Comparison of ENCODE assay signal across 18 cellular contexts in genomic region chr14:104156142-104156541, GRCh38. TPM values are rescaled to one million over a fixed set of nuclear protein-coding genes. Genes with fewer than 3 reads are reported as not detected.
DNase-seq lines count a peak whose midpoint lies in the region; ATAC-seq and TF ChIP-seq lines count a peak whose summit lies in the region.
"Had no signal": no experiment of that assay in that cellular context is flagged by ENCODE, and none has a peak within 500 bp of the region (broad histone marks: within the 10 kb centered on the region; RNA-seq: fewer than 3 reads in every experiment).

No MANE protein-coding gene starts in this region.

- H3K27me3 Mint-ChIP-seq in WTC11 (ENCODE audit: low read depth) (no peaks in the 10 kb centered on the region), mesothelial cell of epicardium (ENCODE audit: low read depth) (no peaks in the 10 kb centered on the region)
- H3K27me3 Mint-ChIP-seq: IgD-negative memory B cell had no signal

- H3K36me3 Mint-ChIP-seq in WTC11 (no peaks in the 10 kb centered on the region), mesothelial cell of epicardium (no peaks in the 10 kb centered on the region)
- H3K36me3 Mint-ChIP-seq: CD8-positive, alpha-beta T cell; IgD-negative memory B cell had no signal

- H3K4me3 Mint-ChIP-seq in WTC11 (no peak overlapping the region), mesothelial cell of epicardium (no peak overlapping the region)
- H3K4me3 Mint-ChIP-seq: CD8-positive, alpha-beta T cell; GM23338; HFFc6; IgD-negative memory B cell had no signal

- no peaks in the 10 kb centered on the region for H3K4me1 ChIP-seq in HEK293 (ENCODE audit: control insufficient read depth, insufficient read depth, low read length)
- H3K4me1 ChIP-seq: A549 had no signal

- POLR2A ChIA-PET in HEK293 (lab: Yijun Ruan, JAX) (no interaction called here), WTC11 (lab: Charles Lee) (no interaction called here)

- no peak overlapping the region for H3K27ac ChIP-seq in HEK293 (ENCODE audit: extremely low read depth, low read depth, low read length)
- H3K27ac ChIP-seq: A549 had no signal

- H3K9me3 ChIP-seq in HEK293 (ENCODE audit: control insufficient read depth, insufficient read depth, low read depth, low read length), result no peaks in the 10 kb centered on the region
- H3K9me3 ChIP-seq: A549 had no signal

- no peak for ATAC-seq in WTC11
- no peak for ATAC-seq in GM21723 (IDR thresholded peaks at IDR 0.05; ENCODE audit: unreplicated experiment)
- ATAC-seq: A549; CD8-positive, alpha-beta T cell; GM23338; HepG2 had no signal

- no peak for DNase-seq in WTC11 (ENCODE audit: low spot score)
- no peak for DNase-seq in mesothelial cell of epicardium (ENCODE audit: low spot score in 2 of 2, unreplicated experiment in 2 of 2)
- no peak for DNase-seq in A172 (ENCODE audit: low spot score)
- no peak for DNase-seq in midbrain (lab: John Stamatoyannopoulos, UW)
- DNase-seq: AML-193; Calu3; CD8-positive, alpha-beta T cell; DMS79 treated with DMSO at 0.1 percent for 48 hours; GF-D8; HCEC 1CT; HFFc6; KBM-7 had no signal

- H3K4me1 Mint-ChIP-seq in WTC11, result no peaks in the 10 kb centered on the region
- H3K4me1 Mint-ChIP-seq in mesothelial cell of epicardium, result peaks cover 12% of the 10 kb centered on the region
- H3K4me1 Mint-ChIP-seq: GM23338, IgD-negative memory B cell had no signal

- no peak for TF ChIP-seq CTCF in HEK293 (tag by site-specific recombination; IDR thresholded peaks at IDR 0.05)
- no peak for TF ChIP-seq CTCF in WTC11 (IDR thresholded peaks at IDR 0.05)
- TF ChIP-seq CTCF in mesothelial cell of epicardium (IDR thresholded peaks at IDR 0.05; ENCODE audit: unreplicated experiment), result no peak

- no peak overlapping the region for H3K4me3 ChIP-seq in HEK293 (ENCODE audit: low read depth, low read length)
- H3K4me3 ChIP-seq: A549, GM23338 had no signal

- peaks cover 0 to 17% of the 10 kb centered on the region in 2 experiments; a peak in 1 of 3 replicates for H3K36me3 ChIP-seq in HEK293 (ENCODE audit: control insufficient read depth in 2 of 2, insufficient read depth in 1 of 2, low read length in 2 of 2)

- no peaks in the 10 kb centered on the region for H3K9me3 Mint-ChIP-seq in WTC11
- no peaks in the 10 kb centered on the region for H3K9me3 Mint-ChIP-seq in mesothelial cell of epicardium
- H3K9me3 Mint-ChIP-seq: CD8-positive, alpha-beta T cell; GM23338; IgD-negative memory B cell had no signal

- CTCF ChIA-PET in HEK293 (lab: Yijun Ruan, JAX), result interaction anchor here (0.6 to 0.9 kb wide), 2 partner anchors 13 to 436 kb away, joined by 3 read pairs; no protein-coding TSS in a partner anchor
- CTCF ChIA-PET in WTC11 (lab: Charles Lee), result no interaction called here

- H3K27ac Mint-ChIP-seq in WTC11 (peak overlapping the region; percentile 79; the same call in 1 of the 2 replicates), mesothelial cell of epicardium (peak overlapping the region; percentile 34)
- H3K27ac Mint-ChIP-seq: CD8-positive, alpha-beta T cell; GM23338; HFFc6; IgD-negative memory B cell had no signal

TF ChIP-seq in HEK293, 187 proteins besides CTCF, POLR2A, EP300 and RAD21:
- TF ChIP-seq ZFP37 (tag by site-specific recombination; IDR thresholded peaks at IDR 0.05), result no peak
- TF ChIP-seq ZFP3 (tag by site-specific recombination; IDR thresholded peaks at IDR 0.05; ENCODE audit: low read depth), result peak; percentile 77
- TF ChIP-seq ZNF114 (tag by site-specific recombination; IDR thresholded peaks at IDR 0.05), result no peak
- TF ChIP-seq ZNF214 (tag by site-specific recombination; IDR thresholded peaks at IDR 0.05; ENCODE audit: borderline replicate concordance), result no peak

TF ChIP-seq in WTC11, 78 proteins besides CTCF, POLR2A, EP300 and RAD21:
- TF ChIP-seq ZNF396 (CRISPR knock-in tag; IDR thresholded peaks at IDR 0.05; ENCODE audit: borderline replicate concordance) (no peak), SOX15 (CRISPR knock-in tag; IDR thresholded peaks at IDR 0.05) (no peak), MYBL2 (CRISPR knock-in tag; IDR thresholded peaks at IDR 0.05) (no peak), ZNF281 (CRISPR knock-in tag; IDR thresholded peaks at IDR 0.05) (no peak), ZNF263 (CRISPR knock-in tag; IDR thresholded peaks at IDR 0.05; ENCODE audit: low read depth) (no peak), GRHL2 (CRISPR knock-in tag; IDR thresholded peaks at IDR 0.05; ENCODE audit: insufficient replicate concordance, severe bottlenecking) (no peak), MXD4 (CRISPR knock-in tag; IDR thresholded peaks at IDR 0.05; ENCODE audit: borderline replicate concordance) (no peak), ZNF138 (CRISPR knock-in tag; conservative IDR thresholded peaks at IDR 0.05) (no peak), NFE2L1 (CRISPR knock-in tag; IDR thresholded peaks at IDR 0.05) (no peak), CREM (CRISPR knock-in tag; IDR thresholded peaks at IDR 0.05) (no peak), TEAD4 (CRISPR knock-in tag; IDR thresholded peaks at IDR 0.05) (no peak), TP53 (CRISPR knock-in tag; IDR thresholded peaks at IDR 0.05) (no peak), ATF1 (CRISPR knock-in tag; IDR thresholded peaks at IDR 0.05) (no peak), ZNF121 (CRISPR knock-in tag; IDR thresholded peaks at IDR 0.05) (no peak), EMX1 (CRISPR knock-in tag; IDR thresholded peaks at IDR 0.05) (no peak), FOXP4 (CRISPR knock-in tag; IDR thresholded peaks at IDR 0.05) (no peak)
- TF ChIP-seq, protein P1, sequence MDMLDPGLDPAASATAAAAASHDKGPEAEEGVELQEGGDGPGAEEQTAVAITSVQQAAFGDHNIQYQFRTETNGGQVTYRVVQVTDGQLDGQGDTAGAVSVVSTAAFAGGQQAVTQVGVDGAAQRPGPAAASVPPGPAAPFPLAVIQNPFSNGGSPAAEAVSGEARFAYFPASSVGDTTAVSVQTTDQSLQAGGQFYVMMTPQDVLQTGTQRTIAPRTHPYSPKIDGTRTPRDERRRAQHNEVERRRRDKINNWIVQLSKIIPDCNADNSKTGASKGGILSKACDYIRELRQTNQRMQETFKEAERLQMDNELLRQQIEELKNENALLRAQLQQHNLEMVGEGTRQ (CRISPR knock-in tag; IDR thresholded peaks at IDR 0.05), result no peak
- TF ChIP-seq, protein P2, sequence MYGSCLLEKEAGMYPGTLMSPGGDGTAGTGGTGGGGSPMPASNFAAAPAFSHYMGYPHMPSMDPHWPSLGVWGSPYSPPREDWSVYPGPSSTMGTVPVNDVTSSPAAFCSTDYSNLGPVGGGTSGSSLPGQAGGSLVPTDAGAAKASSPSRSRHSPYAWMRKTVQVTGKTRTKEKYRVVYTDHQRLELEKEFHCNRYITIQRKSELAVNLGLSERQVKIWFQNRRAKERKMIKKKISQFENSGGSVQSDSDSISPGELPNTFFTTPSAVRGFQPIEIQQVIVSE (CRISPR knock-in tag; IDR thresholded peaks at IDR 0.05; ENCODE audit: borderline replicate concordance), result no peak

RNA-seq across cellular contexts. Expression of gene KIF26A, which starts 17.8 kb away (rescaled TPM):
- total RNA-seq in WTC11 (2021), result 36.4 to 53.4 TPM (median 39.5 TPM) in 3 replicates
- total RNA-seq in mesothelial cell of epicardium, result 18.4 to 20.0 TPM (median 19.4 TPM) in 3 replicates
- 2.4 and 3.0 TPM in 2 replicates for total RNA-seq in A172 (2014; rRNA removed; shearing (Covaris generic))
- total RNA-seq: HepG2 had no signal
